In genomic region chr7:55086413-55087201, GRCh38 we compare ENCODE assay signal across 8 cellular contexts.
DNase-seq lines count a peak whose midpoint lies in the region; ATAC-seq and TF ChIP-seq lines count a peak whose summit lies in the region.

No MANE protein-coding gene starts in this region.

- no peaks in the 10 kb centered on the region for H3K9me3 Mint-ChIP-seq in CD4-positive, alpha-beta T cell

- no peaks in the 10 kb centered on the region for H3K27me3 ChIP-seq in Peyer's patch
- H3K27me3 ChIP-seq in ovary: no peaks in the 10 kb centered on the region
- H3K27me3 ChIP-seq in CD4-positive, alpha-beta T cell (ENCODE audit: control insufficient read depth, insufficient read depth, low read length): no peaks in the 10 kb centered on the region

- H3K4me1 ChIP-seq in Peyer's patch (peaks cover 0 to 5% (median 0%) of the 10 kb centered on the region in 4 donors), ovary (ENCODE audit: insufficient read depth) (peaks cover 18% of the 10 kb centered on the region)

- no peak for TF ChIP-seq POLR2A in Peyer's patch (IDR thresholded peaks at IDR 0.05)
- TF ChIP-seq POLR2A in ovary (IDR thresholded peaks at IDR 0.05): no peak

- H3K27me3 Mint-ChIP-seq in CD4-positive, alpha-beta T cell: no peaks in the 10 kb centered on the region

- H3K36me3 ChIP-seq in Peyer's patch: no peaks in the 10 kb centered on the region
- H3K36me3 ChIP-seq in ovary: no peaks in the 10 kb centered on the region

- peaks cover 10% of the 10 kb centered on the region for H3K4me1 Mint-ChIP-seq in CD4-positive, alpha-beta T cell (ENCODE audit: low read depth)

- no peak for TF ChIP-seq CTCF in Peyer's patch (IDR thresholded peaks at IDR 0.05)
- TF ChIP-seq CTCF in epithelial cell of esophagus (IDR thresholded peaks at IDR 0.05; ENCODE audit: insufficient read depth, low read depth, low read length, missing control alignments): no peak
- no peak for TF ChIP-seq CTCF in ovary (IDR thresholded peaks at IDR 0.05)
- TF ChIP-seq CTCF in CD4-positive, alpha-beta T cell (IDR thresholded peaks at IDR 0.05): no peak

- H3K27ac ChIP-seq in Peyer's patch (peak overlapping the region in 3 of 4 donors; percentile 49 to 81 (median 55)), ovary (peak overlapping the region in 1 of 2 donors; percentile 82)
- no peak overlapping the region for H3K27ac ChIP-seq in CD4-positive, alpha-beta T cell (ENCODE audit: low read depth, low read length)

- H3K27ac Mint-ChIP-seq in CD4-positive, alpha-beta T cell: no peak overlapping the region

- TF ChIP-seq EP300 in ovary (IDR thresholded peaks at IDR 0.05): no peak

- ATAC-seq in HG02763 (IDR thresholded peaks at IDR 0.05; ENCODE audit: unreplicated experiment): peak; percentile 75
- ATAC-seq in CD4-positive, alpha-beta T cell (ENCODE audit: poor library complexity): no peak

- DNase-seq in stimulated activated CD4-positive, alpha-beta T cell treated with anti-CD3 and anti-CD28 coated beads, Interleukin-4, amount 100 ng/mL, for 1 hour: peak; percentile 8
- DNase-seq in stimulated activated CD4-positive, alpha-beta T cell treated with anti-CD3 and anti-CD28 coated beads, Interleukin-1b, Interleukin-23, amount 100 ng/mL, for 48 hours: no peak
- no peak for DNase-seq in Peyer's patch
- peak; percentile 44 for DNase-seq in epithelial cell of esophagus (ENCODE audit: low read depth)
- DNase-seq in ovary: peak in 1 of 5 donors; percentile 55
- DNase-seq in CD4-positive, alpha-beta T cell: no peak
- no peak for DNase-seq in NK-92 (lab: John Stamatoyannopoulos, UW; ENCODE audit: unreplicated experiment)

- WGBS in ovary, 3 donors: 4 to 8% (median 7%) methylated on average over 18 of the region's 18 CpGs

- CTCF ChIA-PET in CD4-positive, alpha-beta T cell (lab: Charles Lee): no interaction called here

- H3K4me3 ChIP-seq in Peyer's patch (no peak overlapping the region), epithelial cell of esophagus (ENCODE audit: low read length) (no peak overlapping the region), ovary (peak overlapping the region; percentile 19)

- POLR2A ChIA-PET in CD4-positive, alpha-beta T cell (lab: Charles Lee): no interaction called here

- no peaks in the 10 kb centered on the region for H3K36me3 Mint-ChIP-seq in CD4-positive, alpha-beta T cell (ENCODE audit: low read depth)

- H3K4me3 Mint-ChIP-seq in CD4-positive, alpha-beta T cell: no peak overlapping the region

- H3K9me3 ChIP-seq in Peyer's patch (no peaks in the 10 kb centered on the region), ovary (no peaks in the 10 kb centered on the region)
- no peaks in the 10 kb centered on the region for H3K9me3 ChIP-seq in CD4-positive, alpha-beta T cell (ENCODE audit: control insufficient read depth, low read length)

- intact Hi-C loops in ovary (cut with DNase I): no loop called here
- intact Hi-C loops in CD4-positive, alpha-beta T cell (cut with DNase I, micrococcal nuclease): no loop called here

Comparison
In these comparisons a context has a peak if more than half of its experiments do, and no peak if none do; other contexts are left out.
1. DNase-seq: peak in stimulated activated CD4-positive, alpha-beta T cell treated with anti-CD3 and anti-CD28 coated beads, Interleukin-4, amount 100 ng/mL, for 1 hour (single experiment) and epithelial cell of esophagus (single experiment); none in stimulated activated CD4-positive, alpha-beta T cell treated with anti-CD3 and anti-CD28 coated beads, Interleukin-1b, Interleukin-23, amount 100 ng/mL, for 48 hours (single experiment), Peyer's patch (0 of 3), CD4-positive, alpha-beta T cell (0 of 10) and NK-92 (single experiment).